ENCODE assay signal across 28 cellular contexts in the genomic region with DNA sequence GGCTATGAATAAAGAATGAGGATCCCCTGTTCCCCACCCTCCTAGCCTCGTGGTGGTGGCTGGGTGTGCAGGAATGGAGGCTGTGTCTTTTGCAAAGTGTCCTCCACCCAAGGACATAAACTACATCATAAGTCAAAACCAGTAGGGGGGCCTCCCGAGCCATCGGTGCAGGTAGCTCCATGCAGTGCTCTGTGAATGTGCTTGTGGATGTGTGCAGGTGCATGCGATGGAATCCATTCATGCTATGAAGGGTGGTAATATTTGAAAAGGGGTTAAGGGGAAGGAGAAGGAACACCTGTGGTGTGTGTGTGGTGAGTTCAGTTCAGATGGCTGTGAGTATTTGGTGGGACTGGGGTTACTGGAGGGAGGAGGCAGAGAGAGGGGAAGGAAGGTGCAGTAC.
DNase-seq lines count a peak whose midpoint lies in the region; ATAC-seq, FAIRE-seq and TF ChIP-seq lines count a peak whose summit lies in the region.
"Had no signal": no experiment of that assay in that cellular context is flagged by ENCODE, and none has a peak within 500 bp of the region (broad histone marks: within the 10 kb centered on the region; RNA-seq: fewer than 3 reads in every experiment).

No MANE protein-coding gene starts in this region.

- H3K4me3 ChIP-seq in DND-41 (ENCODE audit: low read depth in 1 of 2, low read length in 2 of 2) (no peak overlapping the region), smooth muscle cell (no peak overlapping the region), kidney (ENCODE audit: low read length in 2 of 2) (no peak overlapping the region)
- H3K4me3 ChIP-seq: A549, GM12878, left lung, tibial artery, vagina had no signal

- H2AFZ ChIP-seq in DND-41 (ENCODE audit: low read depth, low read length), result no peak overlapping the region
- H2AFZ ChIP-seq in smooth muscle cell (ENCODE audit: low read depth), result no peak overlapping the region

- ATAC-seq in DND-41 (ENCODE audit: insufficient read depth, low read depth), result peak; percentile 18; the same call in 1 of the 3 replicates
- peak; percentile 43 for ATAC-seq in activated CD8-positive, alpha-beta T cell treated with anti-CD3 and anti-CD28 coated beads for 36 hours
- no peak for ATAC-seq in natural killer cell treated with Interleukin-12 subunit alpha and Interleukin-12 subunit beta and Interleukin-15 and Interleukin-18, amount 100 ng/mL, for 72 hours
- ATAC-seq: A549, GM12878, left lung, right cardiac atrium had no signal

- FAIRE-seq in kidney (lab: Jason Lieb, UNC), result no peak
- FAIRE-seq: A549, GM12878, islet of Langerhans had no signal

- CTCF ChIA-PET in activated CD4-positive, alpha-beta memory T cell treated with anti-CD3 and anti-CD28 coated beads for 36 hours (lab: Charles Lee), result no interaction called here
- CTCF ChIA-PET in activated CD4-positive, alpha-beta memory T cell treated with anti-CD3 and anti-CD28 coated beads, Interleukin-2, amount 10 ng/mL, durations not matched to agents 7 days and 5 days (lab: Charles Lee), result no interaction called here
- CTCF ChIA-PET in activated CD8-positive, alpha-beta T cell treated with anti-CD3 and anti-CD28 coated beads for 36 hours (lab: Charles Lee), result no interaction called here

- peak; percentile 25 for DNase-seq in activated CD4-positive, alpha-beta memory T cell treated with anti-CD3 and anti-CD28 coated beads for 36 hours
- DNase-seq in activated CD4-positive, alpha-beta memory T cell treated with anti-CD3 and anti-CD28 coated beads, Interleukin-2, amount 10 ng/mL, durations not matched to agents 7 days and 5 days, result no peak
- DNase-seq in DND-41 (no peak), NCI-H2171 (lab: John Stamatoyannopoulos, UW) (no peak), smooth muscle cell (lab: John Stamatoyannopoulos, UW; ENCODE audit: unreplicated experiment) (no peak), kidney (no peak)
- DNase-seq in activated CD8-positive, alpha-beta T cell treated with anti-CD3 and anti-CD28 coated beads for 36 hours, result peak; percentile 39
- no peak for DNase-seq in natural killer cell treated with Interleukin-12 subunit alpha and Interleukin-12 subunit beta and Interleukin-15 and Interleukin-18, amount 100 ng/mL, for 72 hours (ENCODE audit: low spot score)
- DNase-seq: activated effector memory CD4-positive, alpha-beta T cell treated with Interleukin-2 at 50 U/mL for 16 hours; cortex of kidney; erythroblast; HCEC 1CT; left lung; mesenchymal stem cell; MV-4-11; NCI-H1436 treated with DMSO at 0.1 percent for 48 hours; NCI-H2107; NCI-H748 treated with DMSO at 0.1 percent for 48 hours; posterior cingulate gyrus; right cardiac atrium; SIG-M5; stimulated activated CD8-positive, alpha-beta memory T cell treated with anti-CD3 and anti-CD28 coated beads, Interleukin-4, amount 100 ng/mL, for 48 hours; tibial artery had no signal

- no peaks in the 10 kb centered on the region for H3K27me3 Mint-ChIP-seq in activated CD4-positive, alpha-beta memory T cell treated with anti-CD3 and anti-CD28 coated beads for 36 hours
- H3K27me3 Mint-ChIP-seq in activated CD4-positive, alpha-beta memory T cell treated with anti-CD3 and anti-CD28 coated beads, Interleukin-2, amount 10 ng/mL, durations not matched to agents 7 days and 5 days, result peaks cover 12% of the 10 kb centered on the region
- no peaks in the 10 kb centered on the region for H3K27me3 Mint-ChIP-seq in activated CD8-positive, alpha-beta T cell treated with anti-CD3 and anti-CD28 coated beads for 36 hours
- no peaks in the 10 kb centered on the region for H3K27me3 Mint-ChIP-seq in natural killer cell treated with Interleukin-12 subunit alpha and Interleukin-12 subunit beta and Interleukin-15 and Interleukin-18, amount 100 ng/mL, for 72 hours

- no peaks in the 10 kb centered on the region for H3F3A ChIP-seq in smooth muscle cell (ENCODE audit: low read depth)

- WGBS in smooth muscle cell (ENCODE audit: low lambda C conversion rate), result 87% methylated on average over 4 of the region's 4 CpGs

- no peak overlapping the region for H3K4me2 ChIP-seq in DND-41 (ENCODE audit: insufficient read depth, low read length)
- no peak overlapping the region for H3K4me2 ChIP-seq in smooth muscle cell
- H3K4me2 ChIP-seq: A549 had no signal

- H3K9me3 ChIP-seq in DND-41 (ENCODE audit: insufficient read depth, low read length, severe bottlenecking) (peaks cover 10% of the 10 kb centered on the region), smooth muscle cell (replicated peaks; ENCODE audit: low read depth) (no peaks in the 10 kb centered on the region), kidney (ENCODE audit: control insufficient read depth in 1 of 2, low read length in 2 of 2) (peaks cover 0 to 7% of the 10 kb centered on the region in 2 donors)
- H3K9me3 ChIP-seq: A549 had no signal

- H3K79me2 ChIP-seq in DND-41 (ENCODE audit: insufficient read depth, low read length) (no peaks in the 10 kb centered on the region), smooth muscle cell (ENCODE audit: low read depth) (no peaks in the 10 kb centered on the region)

- H3K27ac ChIP-seq in DND-41 (ENCODE audit: low read length) (no peak overlapping the region), smooth muscle cell (ENCODE audit: low read depth) (no peak overlapping the region), kidney (ENCODE audit: low read depth in 2 of 2, low read length in 2 of 2) (no peak overlapping the region)
- H3K27ac ChIP-seq: A549, left lung, neutrophil, tibial artery, vagina had no signal

- H3K9me3 Mint-ChIP-seq in activated CD4-positive, alpha-beta memory T cell treated with anti-CD3 and anti-CD28 coated beads for 36 hours, result peaks cover 15% of the 10 kb centered on the region
- H3K9me3 Mint-ChIP-seq in activated CD4-positive, alpha-beta memory T cell treated with anti-CD3 and anti-CD28 coated beads, Interleukin-2, amount 10 ng/mL, durations not matched to agents 7 days and 5 days, result peaks cover 13% of the 10 kb centered on the region
- peaks cover 12% of the 10 kb centered on the region for H3K9me3 Mint-ChIP-seq in activated CD8-positive, alpha-beta T cell treated with anti-CD3 and anti-CD28 coated beads for 36 hours
- H3K9me3 Mint-ChIP-seq in natural killer cell treated with Interleukin-12 subunit alpha and Interleukin-12 subunit beta and Interleukin-15 and Interleukin-18, amount 100 ng/mL, for 72 hours, result peaks cover 3% of the 10 kb centered on the region

- no peak for TF ChIP-seq CTCF in DND-41 (IDR thresholded peaks at IDR 0.05; ENCODE audit: borderline replicate concordance, extremely low read depth, low read length, poor library complexity, severe bottlenecking)
- TF ChIP-seq CTCF in activated CD8-positive, alpha-beta T cell treated with anti-CD3 and anti-CD28 coated beads for 36 hours (IDR thresholded peaks at IDR 0.05), result no peak
- no peak for TF ChIP-seq CTCF in smooth muscle cell (IDR thresholded peaks at IDR 0.05; ENCODE audit: borderline replicate concordance, insufficient read depth, poor library complexity, severe bottlenecking)
- TF ChIP-seq CTCF in kidney (IDR thresholded peaks at IDR 0.05; ENCODE audit: borderline replicate concordance, extremely low read depth, insufficient read depth), result no peak

- H4K20me1 ChIP-seq in DND-41 (ENCODE audit: insufficient read depth, low read length) (no peaks in the 10 kb centered on the region), smooth muscle cell (ENCODE audit: low read depth) (no peaks in the 10 kb centered on the region)

- POLR2A ChIA-PET in activated CD4-positive, alpha-beta memory T cell treated with anti-CD3 and anti-CD28 coated beads for 36 hours (lab: Charles Lee), result no interaction called here
- POLR2A ChIA-PET in activated CD4-positive, alpha-beta memory T cell treated with anti-CD3 and anti-CD28 coated beads, Interleukin-2, amount 10 ng/mL, durations not matched to agents 7 days and 5 days (lab: Charles Lee), result no interaction called here
- POLR2A ChIA-PET in activated CD8-positive, alpha-beta T cell treated with anti-CD3 and anti-CD28 coated beads for 36 hours (lab: Charles Lee), result no interaction called here

- H3K27me3 ChIP-seq in DND-41 (ENCODE audit: insufficient read depth, low read length, poor library complexity) (no peaks in the 10 kb centered on the region), smooth muscle cell (ENCODE audit: low read depth) (no peaks in the 10 kb centered on the region)
- H3K27me3 ChIP-seq: left lung, neutrophil, tibial artery, vagina had no signal

- H3K4me1 Mint-ChIP-seq in activated CD4-positive, alpha-beta memory T cell treated with anti-CD3 and anti-CD28 coated beads for 36 hours (ENCODE audit: low read depth), result peaks cover 22% of the 10 kb centered on the region
- peaks cover 12% of the 10 kb centered on the region for H3K4me1 Mint-ChIP-seq in activated CD4-positive, alpha-beta memory T cell treated with anti-CD3 and anti-CD28 coated beads, Interleukin-2, amount 10 ng/mL, durations not matched to agents 7 days and 5 days
- H3K4me1 Mint-ChIP-seq in activated CD8-positive, alpha-beta T cell treated with anti-CD3 and anti-CD28 coated beads for 36 hours (ENCODE audit: low read depth), result peaks cover 26% of the 10 kb centered on the region
- H3K4me1 Mint-ChIP-seq in natural killer cell treated with Interleukin-12 subunit alpha and Interleukin-12 subunit beta and Interleukin-15 and Interleukin-18, amount 100 ng/mL, for 72 hours (ENCODE audit: low read depth in 2 of 2), result peaks cover 27 to 29% of the 10 kb centered on the region in 2 donors

- no peaks in the 10 kb centered on the region for H3K36me3 ChIP-seq in DND-41 (ENCODE audit: insufficient read depth, low read length)
- H3K36me3 ChIP-seq in smooth muscle cell (ENCODE audit: low read depth), result no peaks in the 10 kb centered on the region
- no peaks in the 10 kb centered on the region for H3K36me3 ChIP-seq in kidney (ENCODE audit: control insufficient read depth in 1 of 2, insufficient read depth in 2 of 2, low read length in 2 of 2)
- H3K36me3 ChIP-seq: left lung, neutrophil, tibial artery, vagina had no signal

- H3K4me1 ChIP-seq in DND-41 (ENCODE audit: insufficient read depth, low read length), result peaks cover 12% of the 10 kb centered on the region
- H3K4me1 ChIP-seq in smooth muscle cell (ENCODE audit: low read depth), result no peaks in the 10 kb centered on the region
- H3K4me1 ChIP-seq in kidney (ENCODE audit: control insufficient read depth in 1 of 2, insufficient read depth in 1 of 2, low read depth in 1 of 2, low read length in 2 of 2), result no peaks in the 10 kb centered on the region
- H3K4me1 ChIP-seq: A549, left lung, tibial artery, vagina had no signal

- intact Hi-C loops in activated CD4-positive, alpha-beta memory T cell treated with anti-CD3 and anti-CD28 coated beads for 36 hours (cut with micrococcal nuclease), result no loop called here
- intact Hi-C loops in activated CD8-positive, alpha-beta T cell treated with anti-CD3 and anti-CD28 coated beads for 36 hours (cut with micrococcal nuclease), result no loop called here
- intact Hi-C loops in kidney (cut with DNase I), result no loop called here

- no peak overlapping the region for H3K27ac Mint-ChIP-seq in activated CD4-positive, alpha-beta memory T cell treated with anti-CD3 and anti-CD28 coated beads for 36 hours
- H3K27ac Mint-ChIP-seq in activated CD4-positive, alpha-beta memory T cell treated with anti-CD3 and anti-CD28 coated beads, Interleukin-2, amount 10 ng/mL, durations not matched to agents 7 days and 5 days, result no peak overlapping the region
- H3K27ac Mint-ChIP-seq in activated CD8-positive, alpha-beta T cell treated with anti-CD3 and anti-CD28 coated beads for 36 hours, result no peak overlapping the region
- peak overlapping the region in 1 of 2 donors; percentile 21 for H3K27ac Mint-ChIP-seq in natural killer cell treated with Interleukin-12 subunit alpha and Interleukin-12 subunit beta and Interleukin-15 and Interleukin-18, amount 100 ng/mL, for 72 hours

- H3K4me3 Mint-ChIP-seq in activated CD4-positive, alpha-beta memory T cell treated with anti-CD3 and anti-CD28 coated beads for 36 hours, result no peak overlapping the region
- no peak overlapping the region for H3K4me3 Mint-ChIP-seq in activated CD4-positive, alpha-beta memory T cell treated with anti-CD3 and anti-CD28 coated beads, Interleukin-2, amount 10 ng/mL, durations not matched to agents 7 days and 5 days
- no peak overlapping the region for H3K4me3 Mint-ChIP-seq in activated CD8-positive, alpha-beta T cell treated with anti-CD3 and anti-CD28 coated beads for 36 hours
- H3K4me3 Mint-ChIP-seq in natural killer cell treated with Interleukin-12 subunit alpha and Interleukin-12 subunit beta and Interleukin-15 and Interleukin-18, amount 100 ng/mL, for 72 hours, result peak overlapping the region; percentile 4

- H3K9ac ChIP-seq in DND-41 (ENCODE audit: low read depth, low read length) (no peak overlapping the region), smooth muscle cell (ENCODE audit: low read depth) (no peak overlapping the region), kidney (ENCODE audit: low read length in 2 of 2) (no peak overlapping the region)

- no peaks in the 10 kb centered on the region for H3K36me3 Mint-ChIP-seq in activated CD4-positive, alpha-beta memory T cell treated with anti-CD3 and anti-CD28 coated beads for 36 hours
- H3K36me3 Mint-ChIP-seq in activated CD4-positive, alpha-beta memory T cell treated with anti-CD3 and anti-CD28 coated beads, Interleukin-2, amount 10 ng/mL, durations not matched to agents 7 days and 5 days (ENCODE audit: low read depth), result peaks cover 6% of the 10 kb centered on the region
- peaks cover 4% of the 10 kb centered on the region for H3K36me3 Mint-ChIP-seq in activated CD8-positive, alpha-beta T cell treated with anti-CD3 and anti-CD28 coated beads for 36 hours (ENCODE audit: low read depth)
- peaks cover 12% of the 10 kb centered on the region for H3K36me3 Mint-ChIP-seq in natural killer cell treated with Interleukin-12 subunit alpha and Interleukin-12 subunit beta and Interleukin-15 and Interleukin-18, amount 100 ng/mL, for 72 hours

Comparison
In these comparisons a context has a peak if more than half of its experiments do, and no peak if none do; other contexts are left out.
1. DNase-seq: peak in activated CD4-positive, alpha-beta memory T cell treated with anti-CD3 and anti-CD28 coated beads for 36 hours (single experiment) and activated CD8-positive, alpha-beta T cell treated with anti-CD3 and anti-CD28 coated beads for 36 hours (single experiment); none in activated CD4-positive, alpha-beta memory T cell treated with anti-CD3 and anti-CD28 coated beads, Interleukin-2, amount 10 ng/mL, durations not matched to agents 7 days and 5 days (single experiment), DND-41 (single experiment), natural killer cell treated with Interleukin-12 subunit alpha and Interleukin-12 subunit beta and Interleukin-15 and Interleukin-18, amount 100 ng/mL, for 72 hours (single experiment), NCI-H2171 (single experiment), smooth muscle cell (single experiment) and kidney (single experiment).
2. ATAC-seq: peak in DND-41 (single experiment) and activated CD8-positive, alpha-beta T cell treated with anti-CD3 and anti-CD28 coated beads for 36 hours (single experiment); none in natural killer cell treated with Interleukin-12 subunit alpha and Interleukin-12 subunit beta and Interleukin-15 and Interleukin-18, amount 100 ng/mL, for 72 hours (0 of 2).